In the genomic region with DNA sequence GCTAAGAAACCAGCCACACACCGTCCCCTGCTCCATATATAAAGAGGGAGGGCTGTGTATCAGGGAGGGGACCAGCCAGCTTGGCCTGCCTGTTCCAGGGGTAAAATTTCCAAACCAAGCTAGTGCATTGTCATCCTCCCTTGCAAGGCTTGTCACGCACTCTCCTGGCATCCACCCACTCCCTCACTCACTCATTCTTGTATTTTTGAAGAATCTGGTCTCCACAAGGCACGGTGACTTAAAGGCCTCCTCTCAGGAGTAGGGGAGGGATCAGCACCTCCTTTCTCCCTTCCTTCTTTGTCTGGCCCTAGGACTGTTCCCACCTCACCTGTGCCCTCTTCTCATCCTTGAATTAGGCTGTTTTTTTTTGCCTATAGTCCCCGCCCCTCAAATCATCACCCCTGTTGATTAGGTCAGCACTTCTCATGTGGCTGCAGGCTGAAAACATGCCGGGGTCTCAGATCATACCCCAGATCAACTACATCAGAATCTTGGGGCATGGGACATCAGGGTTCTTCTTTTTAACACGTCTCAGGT, we compare ENCODE assay signal across 19 cellular contexts. TPM values are rescaled to one million over a fixed set of nuclear protein-coding genes. Genes with fewer than 3 reads are reported as not detected.
DNase-seq lines count a peak whose midpoint lies in the region; ATAC-seq and TF ChIP-seq lines count a peak whose summit lies in the region.
"Had no signal": no experiment of that assay in that cellular context is flagged by ENCODE, and none has a peak within 500 bp of the region (broad histone marks: within the 10 kb centered on the region; RNA-seq: fewer than 3 reads in every experiment).

No MANE protein-coding gene starts in this region.

- no peak overlapping the region for H3K4ac ChIP-seq in mesendoderm (ENCODE audit: low read depth, low read length)

- no peak overlapping the region for H3K23ac ChIP-seq in mesendoderm (ENCODE audit: low read length)

- TF ChIP-seq CTCF in GM23338 (conservative IDR thresholded peaks at IDR 0.05; ENCODE audit: low read depth in 2 of 2), result no peak
- TF ChIP-seq CTCF in suprapubic skin (IDR thresholded peaks at IDR 0.05), result no peak
- no peak for TF ChIP-seq CTCF in mammary epithelial cell (conservative IDR thresholded peaks at IDR 0.05 in 1 of 2, IDR thresholded peaks at IDR 0.05 in 1 of 2; ENCODE audit: extremely low read depth in 1 of 2, insufficient read depth in 1 of 2, low read depth in 1 of 2, low read length in 2 of 2)
- TF ChIP-seq CTCF in GM20000 (IDR thresholded peaks at IDR 0.05; ENCODE audit: extremely low read depth, missing control alignments), result no peak

- no peak overlapping the region for H3K4me3 Mint-ChIP-seq in GM23338
- H3K4me3 Mint-ChIP-seq: activated CD4-positive, alpha-beta memory T cell treated with anti-CD3 and anti-CD28 coated beads, Interleukin-2, amount 10 ng/mL, durations not matched to agents 7 days and 5 days had no signal

- peaks cover 72% of the 10 kb centered on the region for H3K4me1 Mint-ChIP-seq in GM23338
- H3K4me1 Mint-ChIP-seq: activated CD4-positive, alpha-beta memory T cell treated with anti-CD3 and anti-CD28 coated beads, Interleukin-2, amount 10 ng/mL, durations not matched to agents 7 days and 5 days; naive B cell had no signal

- peaks cover 34% of the 10 kb centered on the region for H3K4me1 ChIP-seq in GM23338 (ENCODE audit: insufficient read depth)
- H3K4me1 ChIP-seq in mesendoderm (ENCODE audit: control insufficient read depth, low read depth, low read length), result peaks cover 9% of the 10 kb centered on the region
- H3K4me1 ChIP-seq in suprapubic skin, result peaks cover 13% of the 10 kb centered on the region
- H3K4me1 ChIP-seq in mammary epithelial cell (ENCODE audit: insufficient read depth, low read length), result peaks cover 5% of the 10 kb centered on the region
- H3K4me1 ChIP-seq: lower lobe of right lung, prostate gland had no signal

- no peak overlapping the region for H3K18ac ChIP-seq in mesendoderm (ENCODE audit: low read length)

- H3K36me3 ChIP-seq in GM23338 (ENCODE audit: insufficient read depth) (no peaks in the 10 kb centered on the region), mesendoderm (ENCODE audit: control insufficient read depth, insufficient read depth, low read length) (no peaks in the 10 kb centered on the region), suprapubic skin (no peaks in the 10 kb centered on the region), mammary epithelial cell (ENCODE audit: insufficient read depth, low read length) (no peaks in the 10 kb centered on the region)
- H3K36me3 ChIP-seq: BLaER1 treated with 17β-estradiol and CSF1 and Interleukin-3, amounts not matched to agents 10 nM and 100 nM; breast epithelium; lower lobe of right lung; prostate gland; thoracic aorta; WERI-Rb-1 had no signal

- H2BK5ac ChIP-seq in mesendoderm (ENCODE audit: low read length), result no peak overlapping the region

- H3K27me3 Mint-ChIP-seq in GM23338 (ENCODE audit: insufficient read depth, low read depth, poor library complexity), result peaks cover 28% of the 10 kb centered on the region

- TF ChIP-seq EP300 in suprapubic skin (IDR thresholded peaks at IDR 0.05), result no peak

- no peak overlapping the region for H4K5ac ChIP-seq in mesendoderm (ENCODE audit: low read length)

- dilution Hi-C loops in mammary epithelial cell (cut with HindIII; ENCODE audit: low sequenced_read_pairs), result loop anchor here (5.0 kb wide), 1 partner anchor 39 kb away; no protein-coding TSS in a partner anchor

- no peaks in the 10 kb centered on the region for H3K9me2 ChIP-seq in GM23338 (ENCODE audit: insufficient read depth)

- TF ChIP-seq POLR2A in suprapubic skin (IDR thresholded peaks at IDR 0.05), result no peak

- H3K4me3 ChIP-seq in GM23338 (no peak overlapping the region), mesendoderm (ENCODE audit: low read length) (no peak overlapping the region), suprapubic skin (no peak overlapping the region), mammary epithelial cell (replicated peaks in 1 of 3; ENCODE audit: insufficient read depth in 1 of 3, low read depth in 2 of 3, low read length in 3 of 3) (no peak overlapping the region)
- H3K4me3 ChIP-seq: BLaER1 treated with 17β-estradiol and CSF1 and Interleukin-3, amounts not matched to agents 10 nM and 100 nM; breast epithelium; lower lobe of right lung; prostate gland; thoracic aorta had no signal

- no CpG with 5 or more reads among the region's 6 CpGs for WGBS in mesendoderm (ENCODE audit: extremely low coverage, insufficient coverage, low lambda C conversion rate)
- WGBS in suprapubic skin, result 63% methylated on average over 6 of the region's 6 CpGs
- 63% methylated on average over 4 of the region's 6 CpGs for WGBS in mammary epithelial cell (ENCODE audit: low coverage, missing lambda C conversion rate)

- H3F3A ChIP-seq in GM23338 (replicated peaks; ENCODE audit: low read depth), result no peaks in the 10 kb centered on the region

- H3K79me2 ChIP-seq in GM23338 (replicated peaks; ENCODE audit: insufficient read depth), result no peaks in the 10 kb centered on the region
- no peaks in the 10 kb centered on the region for H3K79me2 ChIP-seq in mesendoderm (ENCODE audit: control insufficient read depth, insufficient read depth, low read length)
- no peaks in the 10 kb centered on the region for H3K79me2 ChIP-seq in mammary epithelial cell (ENCODE audit: insufficient read depth, low read length)

- no peak overlapping the region for H3K27ac ChIP-seq in GM23338 (ENCODE audit: low read depth)
- no peak overlapping the region for H3K27ac ChIP-seq in mesendoderm (ENCODE audit: low read depth, low read length)
- peak overlapping the region; percentile 44 for H3K27ac ChIP-seq in suprapubic skin
- H3K27ac ChIP-seq in mammary epithelial cell (ENCODE audit: insufficient read depth, low read depth, low read length), result no peak overlapping the region
- H3K27ac ChIP-seq: BLaER1 treated with 17β-estradiol and CSF1 and Interleukin-3, amounts not matched to agents 10 nM and 100 nM; lower lobe of right lung; prostate gland; thoracic aorta; WERI-Rb-1 had no signal

- no peak overlapping the region for H3K27ac Mint-ChIP-seq in GM23338
- H3K27ac Mint-ChIP-seq: activated CD4-positive, alpha-beta memory T cell treated with anti-CD3 and anti-CD28 coated beads, Interleukin-2, amount 10 ng/mL, durations not matched to agents 7 days and 5 days had no signal

- H4K20me1 ChIP-seq in GM23338 (replicated peaks; ENCODE audit: insufficient read depth) (no peaks in the 10 kb centered on the region), mammary epithelial cell (ENCODE audit: insufficient read depth, low read length) (no peaks in the 10 kb centered on the region)

- no peaks in the 10 kb centered on the region for H3K79me1 ChIP-seq in mesendoderm (ENCODE audit: low read length)

- DNase-seq in GM23338 (ENCODE audit: low spot score), result no peak
- DNase-seq in dedifferentiated amniotic fluid mesenchymal stem cell (ENCODE audit: extremely low spot score), result peak; percentile 66
- DNase-seq in mesendoderm, result no peak
- DNase-seq in suprapubic skin (ENCODE audit: low spot score in 2 of 2), result peak in 1 of 2 donors; percentile 79
- DNase-seq in mammary epithelial cell, result no peak
- no peak for DNase-seq in activated CD8-positive, alpha-beta memory T cell treated with anti-CD3 and anti-CD28 coated beads for 24 hours
- DNase-seq in GM20000 (ENCODE audit: low spot score), result no peak
- DNase-seq: activated CD4-positive, alpha-beta memory T cell treated with anti-CD3 and anti-CD28 coated beads, Interleukin-2, amount 10 ng/mL, durations not matched to agents 7 days and 5 days; lower lobe of right lung; naive B cell; NCI-H2081 treated with DMSO at 0.1 percent for 48 hours; NCI-H510A treated with DMSO at 0.1 percent for 48 hours; WERI-Rb-1 had no signal

- CTCF ChIA-PET in mammary epithelial cell (lab: Charles Lee; ENCODE audit: low non-redundant PET), result no interaction called here

- no peak overlapping the region for H2BK120ac ChIP-seq in mesendoderm (ENCODE audit: low read depth, low read length)

- H3K9ac ChIP-seq in mesendoderm (ENCODE audit: low read length) (no peak overlapping the region), mammary epithelial cell (ENCODE audit: insufficient read depth, low read length) (no peak overlapping the region)
- H3K9ac ChIP-seq: BLaER1 treated with 17β-estradiol and CSF1 and Interleukin-3, amounts not matched to agents 10 nM and 100 nM had no signal

- H3K27me3 ChIP-seq in GM23338 (ENCODE audit: insufficient read depth) (peaks cover 18% of the 10 kb centered on the region; the same call in 1 of the 2 replicates), mesendoderm (ENCODE audit: insufficient read depth, low read length, poor library complexity) (no peaks in the 10 kb centered on the region), suprapubic skin (no peaks in the 10 kb centered on the region), mammary epithelial cell (ENCODE audit: insufficient read depth, low read length) (no peaks in the 10 kb centered on the region)
- H3K27me3 ChIP-seq: breast epithelium had no signal

- no peak overlapping the region for H4K8ac ChIP-seq in mesendoderm (ENCODE audit: low read depth, low read length)

- no peaks in the 10 kb centered on the region; the same call in 1 of the 3 replicates for H3K9me3 Mint-ChIP-seq in GM23338
- H3K9me3 Mint-ChIP-seq: activated CD4-positive, alpha-beta memory T cell treated with anti-CD3 and anti-CD28 coated beads, Interleukin-2, amount 10 ng/mL, durations not matched to agents 7 days and 5 days had no signal

- peak overlapping the region; percentile 86; the same call in 1 of the 2 replicates for H2AFZ ChIP-seq in GM23338
- H2AFZ ChIP-seq in mammary epithelial cell (ENCODE audit: low read depth, low read length), result no peak overlapping the region

- in situ Hi-C loops in mammary epithelial cell (cut with MboI; ENCODE audit: low sequenced_read_pairs in 2 of 2), result no loop called here

- intact Hi-C loops in mammary epithelial cell (cut with micrococcal nuclease), result no loop called here

- ATAC-seq in GM23338 (no peak), HG03520 (IDR thresholded peaks at IDR 0.05; ENCODE audit: unreplicated experiment) (no peak)
- ATAC-seq: esophagus mucosa, lower lobe of right lung had no signal

- no peak overlapping the region for H2BK15ac ChIP-seq in mesendoderm (replicated peaks; ENCODE audit: low read depth)

- BruUV-seq in mammary epithelial cell (replicated peaks; lab: Mats Ljungman, UMichigan), result no TSS peak

- no peaks in the 10 kb centered on the region for H3K9me3 ChIP-seq in suprapubic skin
- no peaks in the 10 kb centered on the region for H3K9me3 ChIP-seq in mammary epithelial cell (replicated peaks; ENCODE audit: insufficient read depth, low read length)
- H3K9me3 ChIP-seq: BLaER1 treated with 17β-estradiol and CSF1 and Interleukin-3, amounts not matched to agents 10 nM and 100 nM; breast epithelium; lower lobe of right lung; prostate gland; thoracic aorta had no signal

- no peaks in the 10 kb centered on the region for H3K36me3 Mint-ChIP-seq in GM23338 (ENCODE audit: low read depth)
- H3K36me3 Mint-ChIP-seq: naive B cell had no signal

- no peak overlapping the region for H2AK5ac ChIP-seq in mesendoderm (ENCODE audit: low read length)

- H3K4me2 ChIP-seq in GM23338, result peak overlapping the region; percentile 51
- H3K4me2 ChIP-seq in mesendoderm (ENCODE audit: low read length), result no peak overlapping the region
- no peak overlapping the region for H3K4me2 ChIP-seq in mammary epithelial cell (ENCODE audit: insufficient read depth, low read depth, low read length)

- H3K56ac ChIP-seq in mesendoderm (ENCODE audit: low read length), result peak overlapping the region; percentile 26

RNA-seq across cellular contexts. Expression of a gene that starts 5.0 kb away (rescaled TPM):
- total RNA-seq in GM23338 (2014; rRNA removed; shearing (Covaris generic)), result 0.08 TPM in 1 of 2 replicates, not detected in the other
- polyA plus RNA-seq in GM23338 (2016; fragmentation: Nextera tagmentation; extraction: Ambion mirVana) (not detected in 2 replicates), mammary epithelial cell (0.29 TPM)
- polyA plus RNA-seq in mesendoderm (2013, experiment 1 of 2), result 0.17 TPM
- polyA plus RNA-seq in mesendoderm (2013, experiment 2 of 2), result 0.07 TPM
- total RNA-seq in suprapubic skin (1 to 10 TPM; 2.8 to 6.8 (median 4.3) TPM), mammary epithelial cell (1 to 10 TPM in 1 of 2 donors, under 1 TPM in 1; 0.56 to 1.7 TPM)
- not detected for polyA minus RNA-seq in mammary epithelial cell
- total RNA-seq: activated CD4-positive, alpha-beta memory T cell treated with anti-CD3 and anti-CD28 coated beads, Interleukin-2, amount 10 ng/mL, durations not matched to agents 7 days and 5 days had no signal
